In genomic region chr20:2873747-2874041, GRCh38 we compare ENCODE assay signal across 1 cellular context.
TF ChIP-seq lines count a peak whose summit lies in the region.

No MANE protein-coding gene starts in this region.

TF ChIP-seq in neural cell, 6 proteins besides CTCF, POLR2A, EP300 and RAD21:
- peak; percentile 6 for TF ChIP-seq REST (IDR thresholded peaks at IDR 0.05; ENCODE audit: borderline replicate concordance)
- no peak for TF ChIP-seq TAF1 (IDR thresholded peaks at IDR 0.05; ENCODE audit: low read depth)
- TF ChIP-seq EZH2 (IDR thresholded peaks at IDR 0.05; ENCODE audit: borderline replicate concordance, insufficient read depth, low read length, poor library complexity, severe bottlenecking), result no peak
- TF ChIP-seq MXI1 (conservative IDR thresholded peaks at IDR 0.05; ENCODE audit: poor library complexity, severe bottlenecking), result peak; percentile 13
- TF ChIP-seq SMC3 (conservative IDR thresholded peaks at IDR 0.05; ENCODE audit: poor library complexity), result no peak
- no peak for TF ChIP-seq POLR2AphosphoS5 (IDR thresholded peaks at IDR 0.05)
